9 cellular contexts compared by ENCODE assay signal in genomic region chr10:58756126-58756525, GRCh38.
DNase-seq lines count a peak whose midpoint lies in the region; ATAC-seq and TF ChIP-seq lines count a peak whose summit lies in the region.
"Had no signal": no experiment of that assay in that cellular context is flagged by ENCODE, and none has a peak within 500 bp of the region (broad histone marks: within the 10 kb centered on the region; RNA-seq: fewer than 3 reads in every experiment).

No MANE protein-coding gene starts in this region.

- no peaks in the 10 kb centered on the region for H3K36me3 Mint-ChIP-seq in H9 (ENCODE audit: insufficient read depth in 1 of 3, low read depth in 3 of 3)

- no peak overlapping the region for H4K8ac ChIP-seq in H9 (replicated peaks; ENCODE audit: insufficient read length, low read depth, low read length)

- ATAC-seq in GM19397 (IDR thresholded peaks at IDR 0.05; ENCODE audit: unreplicated experiment), result no peak

- DNase-seq in H9 (no peak), astrocyte of the spinal cord (ENCODE audit: low read depth, low spot score) (peak; percentile 66), left kidney (ENCODE audit: low read depth, low spot score) (peak; percentile 46), testis (no peak), SW 1271 (lab: John Stamatoyannopoulos, UW) (no peak), H7 (no peak), activated gamma-delta T cell treated with Interleukin-2 at 50 U/mL for 16 hours (no peak)
- DNase-seq: caudate nucleus had no signal

- H2BK15ac ChIP-seq in H9 (ENCODE audit: low read depth, low read length), result no peak overlapping the region

- H3K27me3 ChIP-seq in H9 (ENCODE audit: insufficient read depth, low read length) (no peaks in the 10 kb centered on the region), testis (no peaks in the 10 kb centered on the region), H7 (ENCODE audit: control insufficient read depth, insufficient read depth, low read length) (no peaks in the 10 kb centered on the region)

- H3K4ac ChIP-seq in H9 (ENCODE audit: low read depth, low read length), result no peak overlapping the region

- H3K9me3 ChIP-seq in H9 (ENCODE audit: control insufficient read depth, low read depth, low read length), result no peaks in the 10 kb centered on the region
- no peaks in the 10 kb centered on the region for H3K9me3 ChIP-seq in testis

- H2BK5ac ChIP-seq in H9 (ENCODE audit: insufficient read length, low read length), result no peak overlapping the region

- in situ Hi-C loops in astrocyte of the spinal cord (cut with HindIII; ENCODE audit: low sequenced_read_pairs), result no loop called here

- H3K27ac ChIP-seq in H9 (ENCODE audit: insufficient read length, low read depth, low read length), result no peak overlapping the region
- peak overlapping the region; percentile 41 to 74 for H3K27ac ChIP-seq in testis

- WGBS in H9 (ENCODE audit: extremely low coverage, insufficient read length, low lambda C conversion rate), result no CpG with 5 or more reads among the region's 6 CpGs
- whole genome bisulfite sequencing in testis, 2 donors, result 29 to 52% methylated on average over 6 of the region's 6 CpGs

- no peaks in the 10 kb centered on the region for H3K27me3 Mint-ChIP-seq in H9 (ENCODE audit: low read depth)

- no peak overlapping the region for H3T11ph ChIP-seq in H9 (ENCODE audit: low read length)

- no peak overlapping the region for H3K4me2 ChIP-seq in H9 (ENCODE audit: insufficient read depth, insufficient read length, low read length)

- H3K23me2 ChIP-seq in H9 (ENCODE audit: insufficient read length, low read depth, low read length, poor library complexity, severe bottlenecking), result no peaks in the 10 kb centered on the region

- no peaks in the 10 kb centered on the region for H3K36me3 ChIP-seq in testis (ENCODE audit: low read depth, missing control alignments)
- H3K36me3 ChIP-seq in H7 (replicated peaks; ENCODE audit: control insufficient read depth, insufficient read depth, low read length), result no peaks in the 10 kb centered on the region

- no peak overlapping the region for H3K14ac ChIP-seq in H9 (ENCODE audit: insufficient read depth, low read length)

- TF ChIP-seq CTCF in H9 (conservative IDR thresholded peaks at IDR 0.05), result no peak
- no peak for TF ChIP-seq CTCF in astrocyte of the spinal cord (IDR thresholded peaks at IDR 0.05; ENCODE audit: low read depth, low read length)
- no peak for TF ChIP-seq CTCF in testis (IDR thresholded peaks at IDR 0.05)

- no peak overlapping the region for H3K23ac ChIP-seq in H9 (ENCODE audit: insufficient read length, low read depth, low read length)

- no peak overlapping the region for H3K4me3 Mint-ChIP-seq in H9

- no peak overlapping the region for H3K56ac ChIP-seq in H9 (ENCODE audit: insufficient read length, low read depth, low read length)

- H2BK120ac ChIP-seq in H9 (ENCODE audit: low read depth, low read length, poor library complexity, severe bottlenecking), result no peak overlapping the region

- H4K20me1 ChIP-seq in H9 (ENCODE audit: control insufficient read depth, insufficient read depth, insufficient read length), result no peaks in the 10 kb centered on the region

- no peak overlapping the region for H3K18ac ChIP-seq in H9 (ENCODE audit: insufficient read length, low read depth, low read length)

- no peak overlapping the region for H4K5ac ChIP-seq in H9 (ENCODE audit: insufficient read length, low read depth, low read length)

- H3K4me3 ChIP-seq in astrocyte of the spinal cord (ENCODE audit: low read depth, low read length) (peak overlapping the region; percentile 19), testis (no peak overlapping the region), H7 (ENCODE audit: insufficient read depth, low read depth, low read length) (no peak overlapping the region)

- H2BK20ac ChIP-seq in H9 (ENCODE audit: low read depth, low read length, poor library complexity, severe bottlenecking), result no peak overlapping the region

- H3K79me1 ChIP-seq in H9 (ENCODE audit: insufficient read depth, low read depth, low read length, poor library complexity, severe bottlenecking), result no peaks in the 10 kb centered on the region

- H3K4me1 Mint-ChIP-seq in H9, result peaks cover 2% of the 10 kb centered on the region in 2 experiments; a peak in 2 of 4 replicates

- peak overlapping the region; percentile 32 for H2AFZ ChIP-seq in H9 (ENCODE audit: low read length)

- no peak overlapping the region for H4K91ac ChIP-seq in H9 (ENCODE audit: insufficient read length, low read depth, low read length)

- H2AK5ac ChIP-seq in H9 (ENCODE audit: insufficient read length, low read length), result no peak overlapping the region

- no peaks in the 10 kb centered on the region for H3K79me2 ChIP-seq in H9 (ENCODE audit: insufficient read depth, low read length)

- no peak overlapping the region for H3K27ac Mint-ChIP-seq in H9

- no peaks in the 10 kb centered on the region for H3K4me1 ChIP-seq in H9 (ENCODE audit: insufficient read depth, low read length)
- H3K4me1 ChIP-seq in testis, result peaks cover 17% of the 10 kb centered on the region

- H2BK12ac ChIP-seq in H9 (ENCODE audit: insufficient read length, low read depth, low read length), result no peak overlapping the region

- H3K9ac ChIP-seq in H9 (ENCODE audit: extremely low read depth, insufficient read length, low read length), result no peak overlapping the region

- no peak for TF ChIP-seq POLR2A in testis (IDR thresholded peaks at IDR 0.05)

- no peaks in the 10 kb centered on the region for H3K9me3 Mint-ChIP-seq in H9

- intact Hi-C loops in testis (cut with DNase I; ENCODE audit: low total_unique reads), result no loop called here

Comparison
In these comparisons a context has a peak if more than half of its experiments do, and no peak if none do; other contexts are left out.
1. DNase-seq: peak in astrocyte of the spinal cord (single experiment) and left kidney (single experiment); none in H9 (single experiment), testis (single experiment), SW 1271 (0 of 2), H7 (single experiment) and activated gamma-delta T cell treated with Interleukin-2 at 50 U/mL for 16 hours (single experiment).